In genomic region chr5:154044585-154044984, GRCh38 we compare ENCODE assay signal across 16 cellular contexts.
"Had no signal": no experiment of that assay in that cellular context is flagged by ENCODE, and none has a peak within 500 bp of the region (broad histone marks: within the 10 kb centered on the region; RNA-seq: fewer than 3 reads in every experiment).

No MANE protein-coding gene starts in this region.

- H3K9me3 ChIP-seq: body of pancreas, esophagus squamous epithelium, right atrium auricular region, transverse colon had no signal

- H3K27ac Mint-ChIP-seq: activated CD8-positive, alpha-beta memory T cell treated with anti-CD3 and anti-CD28 coated beads, Interleukin-2, amount 10 ng/mL, durations not matched to agents 7 days and 5 days; activated naive CD4-positive, alpha-beta T cell treated with anti-CD3 and anti-CD28 coated beads, Interleukin-2, amount 50 U/mL, for 72 hours had no signal

- H3K36me3 ChIP-seq: right atrium auricular region, transverse colon had no signal

- H2AFZ ChIP-seq: hepatocyte had no signal

- H3K27ac ChIP-seq: body of pancreas, esophagus squamous epithelium, hepatocyte, right atrium auricular region, transverse colon had no signal

- H3K4me2 ChIP-seq: hepatocyte had no signal

- H3K4me3 Mint-ChIP-seq: activated CD8-positive, alpha-beta memory T cell treated with anti-CD3 and anti-CD28 coated beads, Interleukin-2, amount 10 ng/mL, durations not matched to agents 7 days and 5 days had no signal

- DNase-seq: activated CD8-positive, alpha-beta memory T cell treated with anti-CD3 and anti-CD28 coated beads, Interleukin-2, amount 10 ng/mL, durations not matched to agents 7 days and 5 days; activated effector memory CD4-positive, alpha-beta T cell treated with anti-CD3 and anti-CD28 coated beads, Interleukin-2, amount 50 U/mL, for 16 hours; activated T-cell treated with anti-CD3 and anti-CD28 coated beads, Interleukin-2, amount 50 U/mL, for 1 hour; amygdala; body of pancreas; cortex of kidney; effector CD4-positive, alpha-beta T cell; esophagus squamous epithelium; naive B cell; stimulated activated CD4-positive, alpha-beta T cell treated with anti-CD3 and anti-CD28 coated beads, Interleukin-15, amount 100 ng/mL, for 24 hours; stimulated activated CD4-positive, alpha-beta T cell treated with anti-CD3 and anti-CD28 coated beads, Interleukin-4, amount 100 ng/mL, for 1 hour; transverse colon had no signal

- H3K27me3 ChIP-seq: body of pancreas, esophagus squamous epithelium, hepatocyte, right atrium auricular region, transverse colon had no signal

- ATAC-seq: activated CD8-positive, alpha-beta memory T cell treated with anti-CD3 and anti-CD28 coated beads, Interleukin-2, amount 10 ng/mL, durations not matched to agents 7 days and 5 days; activated naive CD4-positive, alpha-beta T cell treated with anti-CD3 and anti-CD28 coated beads, Interleukin-2, amount 50 U/mL, for 72 hours; body of pancreas; left lobe of liver had no signal

- H3K4me3 ChIP-seq: body of pancreas, esophagus squamous epithelium, hepatocyte, right atrium auricular region, transverse colon had no signal

- H3K27me3 Mint-ChIP-seq: activated CD8-positive, alpha-beta memory T cell treated with anti-CD3 and anti-CD28 coated beads, Interleukin-2, amount 10 ng/mL, durations not matched to agents 7 days and 5 days; naive B cell had no signal

- H3K9me3 Mint-ChIP-seq: activated naive CD4-positive, alpha-beta T cell treated with anti-CD3 and anti-CD28 coated beads, Interleukin-2, amount 50 U/mL, for 72 hours; naive B cell had no signal
